In genomic region chr17:57536289-57536688, GRCh38 we compare ENCODE assay signal across 23 cellular contexts.
DNase-seq lines count a peak whose midpoint lies in the region; ATAC-seq and TF ChIP-seq lines count a peak whose summit lies in the region.
"Had no signal": no experiment of that assay in that cellular context is flagged by ENCODE, and none has a peak within 500 bp of the region (broad histone marks: within the 10 kb centered on the region; RNA-seq: fewer than 3 reads in every experiment).

No MANE protein-coding gene starts in this region.

- H3K9me3 ChIP-seq in CD4-positive, alpha-beta T cell (ENCODE audit: control insufficient read depth, low read length) = no peaks in the 10 kb centered on the region
- H3K9me3 ChIP-seq in KOPT-K1 (ENCODE audit: insufficient read depth, low read length, poor library complexity, severe bottlenecking) (no peaks in the 10 kb centered on the region), heart right ventricle (no peaks in the 10 kb centered on the region)
- H3K9me3 ChIP-seq: esophagus squamous epithelium, gastrocnemius medialis, SJSA1, tibial artery had no signal

- H3K9me3 Mint-ChIP-seq in CD4-positive, alpha-beta T cell = no peaks in the 10 kb centered on the region
- H3K9me3 Mint-ChIP-seq in progenitor cell of endocrine pancreas (ENCODE audit: low read depth) = no peaks in the 10 kb centered on the region
- H3K9me3 Mint-ChIP-seq: activated T-cell treated with anti-CD3 and anti-CD28 coated beads, Interleukin-2, amount 50 U/mL, for 24 hours; stimulated activated naive CD8-positive, alpha-beta T cell treated with anti-CD3 and anti-CD28 coated beads, Interleukin-15, amount 100 ng/mL, for 72 hours had no signal

- H3K27me3 Mint-ChIP-seq in CD4-positive, alpha-beta T cell = no peaks in the 10 kb centered on the region
- no peaks in the 10 kb centered on the region for H3K27me3 Mint-ChIP-seq in progenitor cell of endocrine pancreas
- H3K27me3 Mint-ChIP-seq: activated CD4-positive, alpha-beta T cell treated with anti-CD3 and anti-CD28 coated beads for 36 hours; activated T-cell treated with anti-CD3 and anti-CD28 coated beads, Interleukin-2, amount 50 U/mL, for 24 hours; stimulated activated naive CD8-positive, alpha-beta T cell treated with anti-CD3 and anti-CD28 coated beads, Interleukin-15, amount 100 ng/mL, for 72 hours had no signal

- no peak overlapping the region for H3K4me3 Mint-ChIP-seq in CD4-positive, alpha-beta T cell
- peak overlapping the region; percentile 7 for H3K4me3 Mint-ChIP-seq in progenitor cell of endocrine pancreas (ENCODE audit: low read depth)
- H3K4me3 Mint-ChIP-seq: activated CD4-positive, alpha-beta T cell treated with anti-CD3 and anti-CD28 coated beads for 36 hours; activated T-cell treated with anti-CD3 and anti-CD28 coated beads, Interleukin-2, amount 50 U/mL, for 24 hours; stimulated activated naive CD8-positive, alpha-beta T cell treated with anti-CD3 and anti-CD28 coated beads, Interleukin-15, amount 100 ng/mL, for 72 hours had no signal

- DNase-seq in CD4-positive, alpha-beta T cell = no peak
- DNase-seq in progenitor cell of endocrine pancreas (ENCODE audit: low spot score, unreplicated experiment) (no peak), heart right ventricle (no peak), DMS153 treated with DMSO at 0.1 percent for 48 hours (lab: John Stamatoyannopoulos, UW; ENCODE audit: unreplicated experiment) (no peak), AG08396 (ENCODE audit: low spot score) (no peak)
- DNase-seq: activated CD4-positive, alpha-beta T cell treated with anti-CD3 and anti-CD28 coated beads for 36 hours; activated T-cell treated with anti-CD3 and anti-CD28 coated beads, Interleukin-2, amount 50 U/mL, for 24 hours; amygdala; cortex of kidney; EL; esophagus squamous epithelium; gastrocnemius medialis; KBM-7; left ventricle myocardium superior; NCI-H1694; NCI-H2171; stimulated activated CD4-positive, alpha-beta T cell treated with anti-CD3 and anti-CD28 coated beads, Interleukin-15, amount 100 ng/mL, for 24 hours; stimulated activated naive CD8-positive, alpha-beta T cell treated with anti-CD3 and anti-CD28 coated beads, Interleukin-15, amount 100 ng/mL, for 72 hours; tibial artery had no signal

- POLR2A ChIA-PET in CD4-positive, alpha-beta T cell (lab: Charles Lee) = no interaction called here

- H3K27ac Mint-ChIP-seq in CD4-positive, alpha-beta T cell = peak overlapping the region; percentile 13
- peak overlapping the region; percentile 62 for H3K27ac Mint-ChIP-seq in progenitor cell of endocrine pancreas
- H3K27ac Mint-ChIP-seq: activated CD4-positive, alpha-beta T cell treated with anti-CD3 and anti-CD28 coated beads for 36 hours; activated T-cell treated with anti-CD3 and anti-CD28 coated beads, Interleukin-2, amount 50 U/mL, for 24 hours had no signal

- no peak for TF ChIP-seq CTCF in CD4-positive, alpha-beta T cell (IDR thresholded peaks at IDR 0.05)
- TF ChIP-seq CTCF in progenitor cell of endocrine pancreas (IDR thresholded peaks at IDR 0.05; ENCODE audit: unreplicated experiment) (no peak), heart right ventricle (IDR thresholded peaks at IDR 0.05) (no peak)

- no peak overlapping the region for H3K4me3 ChIP-seq in heart right ventricle
- H3K4me3 ChIP-seq: esophagus squamous epithelium, gastrocnemius medialis, SJSA1, tibial artery had no signal

- H3K36me3 Mint-ChIP-seq in CD4-positive, alpha-beta T cell (ENCODE audit: low read depth) = peaks cover 7% of the 10 kb centered on the region
- H3K36me3 Mint-ChIP-seq in progenitor cell of endocrine pancreas (ENCODE audit: insufficient read depth) = peaks cover 6% of the 10 kb centered on the region

- H3K4me1 Mint-ChIP-seq in CD4-positive, alpha-beta T cell (ENCODE audit: low read depth) = peaks cover 65% of the 10 kb centered on the region
- peaks cover 63% of the 10 kb centered on the region for H3K4me1 Mint-ChIP-seq in progenitor cell of endocrine pancreas (ENCODE audit: low read depth)

- CTCF ChIA-PET in CD4-positive, alpha-beta T cell (lab: Charles Lee) = no interaction called here

- H3K27me3 ChIP-seq in CD4-positive, alpha-beta T cell (ENCODE audit: control insufficient read depth, insufficient read depth, low read length) = no peaks in the 10 kb centered on the region
- H3K27me3 ChIP-seq in heart right ventricle = no peaks in the 10 kb centered on the region
- H3K27me3 ChIP-seq: esophagus squamous epithelium, gastrocnemius medialis, SJSA1, tibial artery had no signal

- 57 to 71% methylated on average over 4 of the region's 4 CpGs for WGBS in heart right ventricle, 2 donors

- peaks cover 12 to 47% (median 27%) of the 10 kb centered on the region in 9 donors for H3K4me1 ChIP-seq in heart right ventricle

- no peak overlapping the region for H3K27ac ChIP-seq in CD4-positive, alpha-beta T cell (ENCODE audit: low read depth, low read length)
- H3K27ac ChIP-seq in KOPT-K1 (ENCODE audit: low read depth, low read length, poor library complexity, severe bottlenecking) (peak overlapping the region; percentile 82), cingulate gyrus (ENCODE audit: low read depth, low read length) (peak overlapping the region; percentile 56), heart right ventricle (no peak overlapping the region)
- H3K27ac ChIP-seq: esophagus squamous epithelium, gastrocnemius medialis, SJSA1, tibial artery had no signal

- no peak for ATAC-seq in CD4-positive, alpha-beta T cell (ENCODE audit: poor library complexity)
- ATAC-seq in heart right ventricle (no peak), HG02759 (IDR thresholded peaks at IDR 0.05; ENCODE audit: unreplicated experiment) (no peak)
- ATAC-seq: activated CD4-positive, alpha-beta T cell treated with anti-CD3 and anti-CD28 coated beads for 36 hours; gastrocnemius medialis; left ventricle myocardium superior; stimulated activated naive CD8-positive, alpha-beta T cell treated with anti-CD3 and anti-CD28 coated beads, Interleukin-15, amount 100 ng/mL, for 72 hours had no signal

- intact Hi-C loops in CD4-positive, alpha-beta T cell (cut with DNase I, micrococcal nuclease) = no loop called here
- intact Hi-C loops in heart right ventricle (cut with DNase I) = loop anchor here in 1 of 10 donors (10.0 kb wide), 1 partner anchor 291 kb away; no protein-coding TSS in a partner anchor

- peaks cover 52% of the 10 kb centered on the region for H3K36me3 ChIP-seq in KOPT-K1 (ENCODE audit: insufficient read depth, low read length)
- H3K36me3 ChIP-seq in heart right ventricle = peaks cover 0 to 8% (median 0%) of the 10 kb centered on the region in 9 donors
- H3K36me3 ChIP-seq: gastrocnemius medialis, SJSA1, tibial artery had no signal

Comparison
In these comparisons a context has a peak if more than half of its experiments do, and no peak if none do; other contexts are left out.
1. H3K27ac ChIP-seq: peak in KOPT-K1 (single experiment) and cingulate gyrus (single experiment); none in CD4-positive, alpha-beta T cell (single experiment) and heart right ventricle (0 of 10).